15 cellular contexts compared by ENCODE assay signal in genomic region chr7:5143106-5143505, GRCh38. TPM values are rescaled to one million over a fixed set of nuclear protein-coding genes. Genes with fewer than 3 reads are reported as not detected.
DNase-seq lines count a peak whose midpoint lies in the region; ATAC-seq and TF ChIP-seq lines count a peak whose summit lies in the region.
"Had no signal": no experiment of that assay in that cellular context is flagged by ENCODE, and none has a peak within 500 bp of the region (broad histone marks: within the 10 kb centered on the region; RNA-seq: fewer than 3 reads in every experiment).

No MANE protein-coding gene starts in this region.

- no peak overlapping the region for H3K4me3 Mint-ChIP-seq in natural killer cell
- H3K4me3 Mint-ChIP-seq in natural killer cell treated with Interleukin-12 subunit alpha and Interleukin-12 subunit beta and Interleukin-15 and Interleukin-18, amount 100 ng/mL, for 72 hours = no peak overlapping the region
- H3K4me3 Mint-ChIP-seq: dendritic cell treated with granulocyte-macrophage colony-stimulating factor and Interleukin-4, amounts not matched to agents 40 ng/mL and 50 ng/mL, for 4 days had no signal

- H3K27ac Mint-ChIP-seq in natural killer cell = peak overlapping the region in 1 of 2 donors; percentile 3
- H3K27ac Mint-ChIP-seq in natural killer cell treated with Interleukin-12 subunit alpha and Interleukin-12 subunit beta and Interleukin-15 and Interleukin-18, amount 100 ng/mL, for 72 hours = no peak overlapping the region
- H3K27ac Mint-ChIP-seq: dendritic cell treated with granulocyte-macrophage colony-stimulating factor and Interleukin-4, amounts not matched to agents 40 ng/mL and 50 ng/mL, for 4 days had no signal

- no peaks in the 10 kb centered on the region for H3K9me3 Mint-ChIP-seq in natural killer cell
- H3K9me3 Mint-ChIP-seq in natural killer cell treated with Interleukin-12 subunit alpha and Interleukin-12 subunit beta and Interleukin-15 and Interleukin-18, amount 100 ng/mL, for 72 hours = no peaks in the 10 kb centered on the region
- H3K9me3 Mint-ChIP-seq: dendritic cell treated with granulocyte-macrophage colony-stimulating factor and Interleukin-4, amounts not matched to agents 40 ng/mL and 50 ng/mL, for 4 days had no signal

- DNase-seq in natural killer cell (no peak), superior temporal gyrus (ENCODE audit: extremely low spot score) (peak; percentile 31), NCI-H1694 (lab: John Stamatoyannopoulos, UW) (no peak), left cardiac atrium (no peak)
- DNase-seq in natural killer cell treated with Interleukin-12 subunit alpha and Interleukin-12 subunit beta and Interleukin-15 and Interleukin-18, amount 100 ng/mL, for 72 hours (ENCODE audit: low spot score) = no peak
- DNase-seq in activated CD8-positive, alpha-beta memory T cell treated with anti-CD3 and anti-CD28 coated beads, Interleukin-2, amount 50 U/mL, for 4 hours = peak; percentile 43
- DNase-seq in effector CD4-positive, alpha-beta T cell = peak; percentile 47
- DNase-seq: amniotic stem cell, foreskin melanocyte, GOT3, NCI-H446, Peyer's patch had no signal

- peaks cover 0 to 10% of the 10 kb centered on the region in 2 donors for H3K4me1 Mint-ChIP-seq in natural killer cell
- peaks cover 4 to 10% of the 10 kb centered on the region in 2 donors for H3K4me1 Mint-ChIP-seq in natural killer cell treated with Interleukin-12 subunit alpha and Interleukin-12 subunit beta and Interleukin-15 and Interleukin-18, amount 100 ng/mL, for 72 hours (ENCODE audit: low read depth in 2 of 2)

- no peak for TF ChIP-seq CTCF in natural killer cell (IDR thresholded peaks at IDR 0.05)

- ATAC-seq in natural killer cell (peak in 2 of 3 donors; percentile 21 to 26), left cardiac atrium (no peak), HG03025 (IDR thresholded peaks at IDR 0.05; ENCODE audit: low FRiP score, unreplicated experiment) (no peak)
- no peak for ATAC-seq in natural killer cell treated with Interleukin-12 subunit alpha and Interleukin-12 subunit beta and Interleukin-15 and Interleukin-18, amount 100 ng/mL, for 72 hours
- ATAC-seq: sciatic nerve had no signal

- intact Hi-C loops in natural killer cell (cut with micrococcal nuclease) = no loop called here
- intact Hi-C loops in left cardiac atrium (cut with DNase I) = no loop called here

- H3K36me3 Mint-ChIP-seq in natural killer cell = no peaks in the 10 kb centered on the region
- H3K36me3 Mint-ChIP-seq in natural killer cell treated with Interleukin-12 subunit alpha and Interleukin-12 subunit beta and Interleukin-15 and Interleukin-18, amount 100 ng/mL, for 72 hours = no peaks in the 10 kb centered on the region

- H3K27me3 Mint-ChIP-seq in natural killer cell (ENCODE audit: low read depth in 2 of 2) = no peaks in the 10 kb centered on the region
- H3K27me3 Mint-ChIP-seq in natural killer cell treated with Interleukin-12 subunit alpha and Interleukin-12 subunit beta and Interleukin-15 and Interleukin-18, amount 100 ng/mL, for 72 hours = peaks cover 3 to 8% of the 10 kb centered on the region in 2 donors

RNA-seq across cellular contexts. Expression of gene WIPI2, which starts 46.9 kb away (rescaled TPM):
- 100 to 1,000 TPM; 103 to 123 (median 107) TPM for total RNA-seq in natural killer cell
- 10 to 100 TPM; 41.9 to 45.1 TPM for total RNA-seq in natural killer cell treated with Interleukin-12 subunit alpha and Interleukin-12 subunit beta and Interleukin-15 and Interleukin-18, amount 100 ng/mL, for 72 hours
- 10 to 100 TPM; 54.6 to 58.9 TPM for total RNA-seq in left cardiac atrium

Comparison
In these comparisons a context has a peak if more than half of its experiments do, and no peak if none do; other contexts are left out.
1. ATAC-seq: peak in natural killer cell (2 of 3); none in natural killer cell treated with Interleukin-12 subunit alpha and Interleukin-12 subunit beta and Interleukin-15 and Interleukin-18, amount 100 ng/mL, for 72 hours (0 of 2), left cardiac atrium (0 of 2) and HG03025 (single experiment).
2. DNase-seq: peak in activated CD8-positive, alpha-beta memory T cell treated with anti-CD3 and anti-CD28 coated beads, Interleukin-2, amount 50 U/mL, for 4 hours (single experiment), effector CD4-positive, alpha-beta T cell (single experiment) and superior temporal gyrus (single experiment); none in natural killer cell (single experiment), natural killer cell treated with Interleukin-12 subunit alpha and Interleukin-12 subunit beta and Interleukin-15 and Interleukin-18, amount 100 ng/mL, for 72 hours (single experiment), NCI-H1694 (single experiment) and left cardiac atrium (single experiment).